In the genomic region with DNA sequence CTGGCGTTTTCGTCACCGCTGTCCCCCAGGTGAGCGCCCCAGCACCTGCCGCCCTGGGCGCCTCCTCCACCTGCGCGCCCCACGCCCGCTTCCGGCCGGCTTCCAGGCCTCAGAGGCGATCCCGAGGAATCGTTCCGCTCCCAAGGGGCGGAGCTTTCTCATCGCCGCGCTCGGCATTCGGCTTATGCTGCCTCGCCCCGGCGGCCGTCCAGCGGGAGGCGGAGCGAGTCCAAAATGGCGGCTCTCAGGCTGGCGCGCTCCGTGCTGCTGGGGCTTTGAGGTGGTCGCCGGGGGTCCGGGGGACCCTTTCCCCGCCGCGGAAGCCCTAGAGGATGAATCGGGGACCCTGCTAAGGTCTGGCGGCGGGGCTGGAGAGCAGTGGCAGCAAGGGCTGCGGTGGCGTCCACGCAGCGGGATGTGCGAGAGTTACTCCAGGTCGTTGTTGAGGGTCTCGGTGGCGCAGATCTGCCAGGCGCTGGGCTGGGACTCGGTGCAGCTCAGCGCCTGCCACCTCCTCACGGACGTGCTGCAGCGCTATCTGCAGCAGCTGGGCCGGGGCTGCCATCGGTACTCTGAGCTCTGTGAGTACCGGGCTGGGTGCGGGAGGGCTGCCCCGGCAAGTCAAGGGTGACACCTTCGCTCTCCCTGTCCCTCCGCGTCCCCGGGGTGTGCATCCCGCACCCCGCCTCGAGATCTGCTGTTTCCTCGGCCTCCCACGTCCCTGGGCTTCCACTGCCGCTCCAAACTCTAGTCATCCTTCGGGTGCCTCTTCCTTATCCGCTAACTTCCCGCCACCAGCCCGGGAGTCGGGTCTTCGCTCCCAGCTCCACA, we compare ENCODE assay signal across 2 cellular contexts.
TF ChIP-seq lines count a peak whose summit lies in the region.

A gene with protein sequence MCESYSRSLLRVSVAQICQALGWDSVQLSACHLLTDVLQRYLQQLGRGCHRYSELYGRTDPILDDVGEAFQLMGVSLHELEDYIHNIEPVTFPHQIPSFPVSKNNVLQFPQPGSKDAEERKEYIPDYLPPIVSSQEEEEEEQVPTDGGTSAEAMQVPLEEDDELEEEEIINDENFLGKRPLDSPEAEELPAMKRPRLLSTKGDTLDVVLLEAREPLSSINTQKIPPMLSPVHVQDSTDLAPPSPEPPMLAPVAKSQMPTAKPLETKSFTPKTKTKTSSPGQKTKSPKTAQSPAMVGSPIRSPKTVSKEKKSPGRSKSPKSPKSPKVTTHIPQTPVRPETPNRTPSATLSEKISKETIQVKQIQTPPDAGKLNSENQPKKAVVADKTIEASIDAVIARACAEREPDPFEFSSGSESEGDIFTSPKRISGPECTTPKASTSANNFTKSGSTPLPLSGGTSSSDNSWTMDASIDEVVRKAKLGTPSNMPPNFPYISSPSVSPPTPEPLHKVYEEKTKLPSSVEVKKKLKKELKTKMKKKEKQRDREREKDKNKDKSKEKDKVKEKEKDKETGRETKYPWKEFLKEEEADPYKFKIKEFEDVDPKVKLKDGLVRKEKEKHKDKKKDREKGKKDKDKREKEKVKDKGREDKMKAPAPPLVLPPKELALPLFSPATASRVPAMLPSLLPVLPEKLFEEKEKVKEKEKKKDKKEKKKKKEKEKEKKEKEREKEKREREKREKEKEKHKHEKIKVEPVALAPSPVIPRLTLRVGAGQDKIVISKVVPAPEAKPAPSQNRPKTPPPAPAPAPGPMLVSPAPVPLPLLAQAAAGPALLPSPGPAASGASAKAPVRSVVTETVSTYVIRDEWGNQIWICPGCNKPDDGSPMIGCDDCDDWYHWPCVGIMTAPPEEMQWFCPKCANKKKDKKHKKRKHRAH (plus strand): TSS at position 211 of the 831 bp plus-strand sequence. CDS start 205 bp downstream, at position 416.

TF ChIP-seq in HEK293, 187 proteins besides CTCF, POLR2A, EP300 and RAD21 (continued from another document and continues in another):
- TF ChIP-seq, protein P1, sequence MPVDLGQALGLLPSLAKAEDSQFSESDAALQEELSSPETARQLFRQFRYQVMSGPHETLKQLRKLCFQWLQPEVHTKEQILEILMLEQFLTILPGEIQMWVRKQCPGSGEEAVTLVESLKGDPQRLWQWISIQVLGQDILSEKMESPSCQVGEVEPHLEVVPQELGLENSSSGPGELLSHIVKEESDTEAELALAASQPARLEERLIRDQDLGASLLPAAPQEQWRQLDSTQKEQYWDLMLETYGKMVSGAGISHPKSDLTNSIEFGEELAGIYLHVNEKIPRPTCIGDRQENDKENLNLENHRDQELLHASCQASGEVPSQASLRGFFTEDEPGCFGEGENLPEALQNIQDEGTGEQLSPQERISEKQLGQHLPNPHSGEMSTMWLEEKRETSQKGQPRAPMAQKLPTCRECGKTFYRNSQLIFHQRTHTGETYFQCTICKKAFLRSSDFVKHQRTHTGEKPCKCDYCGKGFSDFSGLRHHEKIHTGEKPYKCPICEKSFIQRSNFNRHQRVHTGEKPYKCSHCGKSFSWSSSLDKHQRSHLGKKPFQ (tag by site-specific recombination; IDR thresholded peaks at IDR 0.05) = no peak
- TF ChIP-seq SP3 (tag by site-specific recombination; IDR thresholded peaks at IDR 0.05) = peak; percentile 94
- 0 out of 2 replicates have a peak, but pooled peaks have one; percentile 13 for TF ChIP-seq ZBTB48 (tag by site-specific recombination; IDR thresholded peaks at IDR 0.05)
- TF ChIP-seq ZNF677 (tag by site-specific recombination; IDR thresholded peaks at IDR 0.05) = no peak
- TF ChIP-seq, protein P2, sequence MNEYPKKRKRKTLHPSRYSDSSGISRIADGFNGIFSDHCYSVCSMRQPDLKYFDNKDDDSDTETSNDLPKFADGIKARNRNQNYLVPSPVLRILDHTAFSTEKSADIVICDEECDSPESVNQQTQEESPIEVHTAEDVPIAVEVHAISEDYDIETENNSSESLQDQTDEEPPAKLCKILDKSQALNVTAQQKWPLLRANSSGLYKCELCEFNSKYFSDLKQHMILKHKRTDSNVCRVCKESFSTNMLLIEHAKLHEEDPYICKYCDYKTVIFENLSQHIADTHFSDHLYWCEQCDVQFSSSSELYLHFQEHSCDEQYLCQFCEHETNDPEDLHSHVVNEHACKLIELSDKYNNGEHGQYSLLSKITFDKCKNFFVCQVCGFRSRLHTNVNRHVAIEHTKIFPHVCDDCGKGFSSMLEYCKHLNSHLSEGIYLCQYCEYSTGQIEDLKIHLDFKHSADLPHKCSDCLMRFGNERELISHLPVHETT (tag by site-specific recombination; IDR thresholded peaks at IDR 0.05) = peak; percentile 67
- peak; percentile 1; the same call in 1 of the 2 replicates for TF ChIP-seq ZNF561 (tag by site-specific recombination; IDR thresholded peaks at IDR 0.05; ENCODE audit: borderline replicate concordance)
- no peak for TF ChIP-seq ZNF707 (tag by site-specific recombination; IDR thresholded peaks at IDR 0.05)
- TF ChIP-seq SCRT2 (tag by site-specific recombination; IDR thresholded peaks at IDR 0.05) = no peak; the same call in 1 of the 2 replicates
- TF ChIP-seq GLIS2 (tag by site-specific recombination; IDR thresholded peaks at IDR 0.05) = peak; percentile 84
- 0 out of 2 replicates have a peak, but pooled peaks have one; percentile 24 for TF ChIP-seq ZSCAN30 (tag by site-specific recombination; IDR thresholded peaks at IDR 0.05)
- TF ChIP-seq ZNF24 (tag by site-specific recombination; IDR thresholded peaks at IDR 0.05) = no peak
- TF ChIP-seq ZNF423 (tag by site-specific recombination; IDR thresholded peaks at IDR 0.05) = peak; percentile 60; the same call in 1 of the 2 replicates
- TF ChIP-seq ZFP3 (tag by site-specific recombination; IDR thresholded peaks at IDR 0.05; ENCODE audit: low read depth) = no peak
- TF ChIP-seq, protein P3, sequence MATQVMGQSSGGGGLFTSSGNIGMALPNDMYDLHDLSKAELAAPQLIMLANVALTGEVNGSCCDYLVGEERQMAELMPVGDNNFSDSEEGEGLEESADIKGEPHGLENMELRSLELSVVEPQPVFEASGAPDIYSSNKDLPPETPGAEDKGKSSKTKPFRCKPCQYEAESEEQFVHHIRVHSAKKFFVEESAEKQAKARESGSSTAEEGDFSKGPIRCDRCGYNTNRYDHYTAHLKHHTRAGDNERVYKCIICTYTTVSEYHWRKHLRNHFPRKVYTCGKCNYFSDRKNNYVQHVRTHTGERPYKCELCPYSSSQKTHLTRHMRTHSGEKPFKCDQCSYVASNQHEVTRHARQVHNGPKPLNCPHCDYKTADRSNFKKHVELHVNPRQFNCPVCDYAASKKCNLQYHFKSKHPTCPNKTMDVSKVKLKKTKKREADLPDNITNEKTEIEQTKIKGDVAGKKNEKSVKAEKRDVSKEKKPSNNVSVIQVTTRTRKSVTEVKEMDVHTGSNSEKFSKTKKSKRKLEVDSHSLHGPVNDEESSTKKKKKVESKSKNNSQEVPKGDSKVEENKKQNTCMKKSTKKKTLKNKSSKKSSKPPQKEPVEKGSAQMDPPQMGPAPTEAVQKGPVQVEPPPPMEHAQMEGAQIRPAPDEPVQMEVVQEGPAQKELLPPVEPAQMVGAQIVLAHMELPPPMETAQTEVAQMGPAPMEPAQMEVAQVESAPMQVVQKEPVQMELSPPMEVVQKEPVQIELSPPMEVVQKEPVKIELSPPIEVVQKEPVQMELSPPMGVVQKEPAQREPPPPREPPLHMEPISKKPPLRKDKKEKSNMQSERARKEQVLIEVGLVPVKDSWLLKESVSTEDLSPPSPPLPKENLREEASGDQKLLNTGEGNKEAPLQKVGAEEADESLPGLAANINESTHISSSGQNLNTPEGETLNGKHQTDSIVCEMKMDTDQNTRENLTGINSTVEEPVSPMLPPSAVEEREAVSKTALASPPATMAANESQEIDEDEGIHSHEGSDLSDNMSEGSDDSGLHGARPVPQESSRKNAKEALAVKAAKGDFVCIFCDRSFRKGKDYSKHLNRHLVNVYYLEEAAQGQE (tag by site-specific recombination; IDR thresholded peaks at IDR 0.05) = no peak; the same call in none of the 2 replicates
- TF ChIP-seq, protein P4, sequence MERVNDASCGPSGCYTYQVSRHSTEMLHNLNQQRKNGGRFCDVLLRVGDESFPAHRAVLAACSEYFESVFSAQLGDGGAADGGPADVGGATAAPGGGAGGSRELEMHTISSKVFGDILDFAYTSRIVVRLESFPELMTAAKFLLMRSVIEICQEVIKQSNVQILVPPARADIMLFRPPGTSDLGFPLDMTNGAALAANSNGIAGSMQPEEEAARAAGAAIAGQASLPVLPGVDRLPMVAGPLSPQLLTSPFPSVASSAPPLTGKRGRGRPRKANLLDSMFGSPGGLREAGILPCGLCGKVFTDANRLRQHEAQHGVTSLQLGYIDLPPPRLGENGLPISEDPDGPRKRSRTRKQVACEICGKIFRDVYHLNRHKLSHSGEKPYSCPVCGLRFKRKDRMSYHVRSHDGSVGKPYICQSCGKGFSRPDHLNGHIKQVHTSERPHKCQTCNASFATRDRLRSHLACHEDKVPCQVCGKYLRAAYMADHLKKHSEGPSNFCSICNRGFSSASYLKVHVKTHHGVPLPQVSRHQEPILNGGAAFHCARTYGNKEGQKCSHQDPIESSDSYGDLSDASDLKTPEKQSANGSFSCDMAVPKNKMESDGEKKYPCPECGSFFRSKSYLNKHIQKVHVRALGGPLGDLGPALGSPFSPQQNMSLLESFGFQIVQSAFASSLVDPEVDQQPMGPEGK (tag by site-specific recombination; IDR thresholded peaks at IDR 0.05) = peak; percentile 93

TF ChIP-seq in SK-N-SH, 30 proteins besides CTCF, POLR2A, EP300 and RAD21 (continued from another document and continues in another):
- TF ChIP-seq, protein P5, sequence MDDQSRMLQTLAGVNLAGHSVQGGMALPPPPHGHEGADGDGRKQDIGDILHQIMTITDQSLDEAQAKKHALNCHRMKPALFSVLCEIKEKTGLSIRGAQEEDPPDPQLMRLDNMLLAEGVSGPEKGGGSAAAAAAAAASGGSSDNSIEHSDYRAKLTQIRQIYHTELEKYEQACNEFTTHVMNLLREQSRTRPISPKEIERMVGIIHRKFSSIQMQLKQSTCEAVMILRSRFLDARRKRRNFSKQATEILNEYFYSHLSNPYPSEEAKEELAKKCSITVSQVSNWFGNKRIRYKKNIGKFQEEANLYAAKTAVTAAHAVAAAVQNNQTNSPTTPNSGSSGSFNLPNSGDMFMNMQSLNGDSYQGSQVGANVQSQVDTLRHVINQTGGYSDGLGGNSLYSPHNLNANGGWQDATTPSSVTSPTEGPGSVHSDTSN (IDR thresholded peaks at IDR 0.05) = no peak
- TF ChIP-seq, protein P6, sequence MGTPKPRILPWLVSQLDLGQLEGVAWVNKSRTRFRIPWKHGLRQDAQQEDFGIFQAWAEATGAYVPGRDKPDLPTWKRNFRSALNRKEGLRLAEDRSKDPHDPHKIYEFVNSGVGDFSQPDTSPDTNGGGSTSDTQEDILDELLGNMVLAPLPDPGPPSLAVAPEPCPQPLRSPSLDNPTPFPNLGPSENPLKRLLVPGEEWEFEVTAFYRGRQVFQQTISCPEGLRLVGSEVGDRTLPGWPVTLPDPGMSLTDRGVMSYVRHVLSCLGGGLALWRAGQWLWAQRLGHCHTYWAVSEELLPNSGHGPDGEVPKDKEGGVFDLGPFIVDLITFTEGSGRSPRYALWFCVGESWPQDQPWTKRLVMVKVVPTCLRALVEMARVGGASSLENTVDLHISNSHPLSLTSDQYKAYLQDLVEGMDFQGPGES (IDR thresholded peaks at IDR 0.05; ENCODE audit: low read depth, low read length) = no peak
- TF ChIP-seq FOXM1 (IDR thresholded peaks at IDR 0.05; ENCODE audit: low read depth) (no peak), ELF1 (IDR thresholded peaks at IDR 0.05) (peak; percentile 79), MEF2A (IDR thresholded peaks at IDR 0.05; ENCODE audit: borderline replicate concordance, low read depth) (no peak), TAF1 (IDR thresholded peaks at IDR 0.05; ENCODE audit: borderline replicate concordance, low read depth, low read length) (peak; percentile 97), GATA2 (CRISPR knock-in tag; IDR thresholded peaks at IDR 0.05) (no peak), MXI1 (IDR thresholded peaks at IDR 0.05; ENCODE audit: low read depth, low read length) (peak; percentile 67; the same call in 1 of the 2 replicates), GABPA (IDR thresholded peaks at IDR 0.05; ENCODE audit: low read depth) (peak; percentile 74), TCF12 (IDR thresholded peaks at IDR 0.05) (no peak), NFIC (IDR thresholded peaks at IDR 0.05; ENCODE audit: borderline replicate concordance) (no peak; the same call in 1 of the 2 replicates)
- TF ChIP-seq, protein P3 (IDR thresholded peaks at IDR 0.05; ENCODE audit: low read depth, low read length) = no peak
- TF ChIP-seq, protein P7, sequence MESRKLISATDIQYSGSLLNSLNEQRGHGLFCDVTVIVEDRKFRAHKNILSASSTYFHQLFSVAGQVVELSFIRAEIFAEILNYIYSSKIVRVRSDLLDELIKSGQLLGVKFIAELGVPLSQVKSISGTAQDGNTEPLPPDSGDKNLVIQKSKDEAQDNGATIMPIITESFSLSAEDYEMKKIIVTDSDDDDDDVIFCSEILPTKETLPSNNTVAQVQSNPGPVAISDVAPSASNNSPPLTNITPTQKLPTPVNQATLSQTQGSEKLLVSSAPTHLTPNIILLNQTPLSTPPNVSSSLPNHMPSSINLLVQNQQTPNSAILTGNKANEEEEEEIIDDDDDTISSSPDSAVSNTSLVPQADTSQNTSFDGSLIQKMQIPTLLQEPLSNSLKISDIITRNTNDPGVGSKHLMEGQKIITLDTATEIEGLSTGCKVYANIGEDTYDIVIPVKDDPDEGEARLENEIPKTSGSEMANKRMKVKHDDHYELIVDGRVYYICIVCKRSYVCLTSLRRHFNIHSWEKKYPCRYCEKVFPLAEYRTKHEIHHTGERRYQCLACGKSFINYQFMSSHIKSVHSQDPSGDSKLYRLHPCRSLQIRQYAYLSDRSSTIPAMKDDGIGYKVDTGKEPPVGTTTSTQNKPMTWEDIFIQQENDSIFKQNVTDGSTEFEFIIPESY (IDR thresholded peaks at IDR 0.05; ENCODE audit: borderline replicate concordance, low read depth) = no peak
- TF ChIP-seq, protein P8, sequence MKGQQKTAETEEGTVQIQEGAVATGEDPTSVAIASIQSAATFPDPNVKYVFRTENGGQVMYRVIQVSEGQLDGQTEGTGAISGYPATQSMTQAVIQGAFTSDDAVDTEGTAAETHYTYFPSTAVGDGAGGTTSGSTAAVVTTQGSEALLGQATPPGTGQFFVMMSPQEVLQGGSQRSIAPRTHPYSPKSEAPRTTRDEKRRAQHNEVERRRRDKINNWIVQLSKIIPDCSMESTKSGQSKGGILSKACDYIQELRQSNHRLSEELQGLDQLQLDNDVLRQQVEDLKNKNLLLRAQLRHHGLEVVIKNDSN (IDR thresholded peaks at IDR 0.05; ENCODE audit: borderline replicate concordance, low read depth) = no peak
